Comparison of ENCODE assay signal across 9 cellular contexts in genomic region chr9:130343445-130343918, GRCh38.
DNase-seq lines count a peak whose midpoint lies in the region; ATAC-seq and TF ChIP-seq lines count a peak whose summit lies in the region.
"Had no signal": no experiment of that assay in that cellular context is flagged by ENCODE, and none has a peak within 500 bp of the region (broad histone marks: within the 10 kb centered on the region; RNA-seq: fewer than 3 reads in every experiment).

No MANE protein-coding gene starts in this region.

- H3K9me3 ChIP-seq in esophagus muscularis mucosa (no peaks in the 10 kb centered on the region), sigmoid colon (no peaks in the 10 kb centered on the region)

- H3K4me3 Mint-ChIP-seq in activated B cell treated with CpG ODN at 0.5 μM for 24 hours: no peak overlapping the region

- 44% methylated on average over 8 of the region's 12 CpGs for WGBS in esophagus muscularis mucosa
- WGBS in sigmoid colon, 2 donors: 27 to 35% methylated on average over 12 of the region's 12 CpGs

- POLR2A ChIA-PET in activated B cell treated with CpG ODN at 0.5 μM for 24 hours (lab: Charles Lee): no interaction called here

- H3K36me3 Mint-ChIP-seq in activated B cell treated with CpG ODN at 0.5 μM for 24 hours (ENCODE audit: low read depth): no peaks in the 10 kb centered on the region

- H3K4me3 ChIP-seq in esophagus muscularis mucosa: no peak overlapping the region
- no peak overlapping the region for H3K4me3 ChIP-seq in sigmoid colon
- H3K4me3 ChIP-seq: SK-N-MC had no signal

- DNase-seq in DMS79 treated with DMSO at 0.1 percent for 48 hours (lab: John Stamatoyannopoulos, UW): peak; percentile 10
- no peak for DNase-seq in DMS79 (lab: John Stamatoyannopoulos, UW)
- DNase-seq in activated B cell treated with CpG ODN at 0.5 μM for 24 hours: no peak
- no peak for DNase-seq in esophagus muscularis mucosa (ENCODE audit: extremely low spot score)
- DNase-seq in sigmoid colon: peak; percentile 75
- no peak for DNase-seq in MV-4-11 (lab: John Stamatoyannopoulos, UW)
- DNase-seq in SK-N-DZ (ENCODE audit: low spot score): no peak

- H3K27ac Mint-ChIP-seq in activated B cell treated with CpG ODN at 0.5 μM for 24 hours: no peak overlapping the region

- H3K27ac ChIP-seq in esophagus muscularis mucosa (replicated peaks in 1 of 4) (no peak overlapping the region), sigmoid colon (peak overlapping the region in 3 of 4 donors; percentile 26 to 70 (median 43))
- H3K27ac ChIP-seq: SK-N-MC had no signal

- TF ChIP-seq CTCF in activated B cell treated with CpG ODN at 0.5 μM for 24 hours (IDR thresholded peaks at IDR 0.05) (no peak), esophagus muscularis mucosa (IDR thresholded peaks at IDR 0.05) (peak; percentile 87 to 91 (median 89)), sigmoid colon (IDR thresholded peaks at IDR 0.05) (peak; percentile 75 to 89 (median 86))

- CTCF ChIA-PET in activated B cell treated with CpG ODN at 0.5 μM for 24 hours (lab: Charles Lee): no interaction called here

- peak; percentile 18 for ATAC-seq in activated B cell treated with CpG ODN at 0.5 μM for 24 hours (ENCODE audit: low read depth)
- no peak for ATAC-seq in HG02970 (IDR thresholded peaks at IDR 0.05; ENCODE audit: low FRiP score, unreplicated experiment)

- no peak for TF ChIP-seq EP300 in esophagus muscularis mucosa (IDR thresholded peaks at IDR 0.05)
- TF ChIP-seq EP300 in sigmoid colon (IDR thresholded peaks at IDR 0.05): no peak

- TF ChIP-seq POLR2A in esophagus muscularis mucosa (IDR thresholded peaks at IDR 0.05; ENCODE audit: low read depth) (no peak), sigmoid colon (IDR thresholded peaks at IDR 0.05) (no peak)

- peaks cover 0 to 12% (median 0%) of the 10 kb centered on the region in 4 donors for H3K36me3 ChIP-seq in esophagus muscularis mucosa
- H3K36me3 ChIP-seq in sigmoid colon: peaks cover 0 to 12% (median 0%) of the 10 kb centered on the region in 4 donors

- no peaks in the 10 kb centered on the region for H3K27me3 Mint-ChIP-seq in activated B cell treated with CpG ODN at 0.5 μM for 24 hours

- H3K4me1 ChIP-seq in esophagus muscularis mucosa (peaks cover 0 to 21% (median 15%) of the 10 kb centered on the region in 4 donors), sigmoid colon (peaks cover 0 to 23% (median 12%) of the 10 kb centered on the region in 4 donors)

- no peaks in the 10 kb centered on the region for H3K4me1 Mint-ChIP-seq in activated B cell treated with CpG ODN at 0.5 μM for 24 hours

- H3K27me3 ChIP-seq in esophagus muscularis mucosa (no peaks in the 10 kb centered on the region), sigmoid colon (no peaks in the 10 kb centered on the region)

- H3K9me3 Mint-ChIP-seq in activated B cell treated with CpG ODN at 0.5 μM for 24 hours: no peaks in the 10 kb centered on the region

- intact Hi-C loops in activated B cell treated with CpG ODN at 0.5 μM for 24 hours (cut with micrococcal nuclease): loop anchor here (1.0 to 5.0 kb wide), 3 partner anchors 101 to 606 kb away; no protein-coding TSS in a partner anchor
- intact Hi-C loops in esophagus muscularis mucosa (cut with DNase I): loop anchor here (2.0 to 5.0 kb wide), 3 partner anchors 81 to 237 kb away; no protein-coding TSS in a partner anchor
- intact Hi-C loops in sigmoid colon (cut with DNase I): loop anchor here (2.0 kb wide), 1 partner anchor 101 kb away; no protein-coding TSS in a partner anchor

Comparison
In these comparisons a context has a peak if more than half of its experiments do, and no peak if none do; other contexts are left out.
1. DNase-seq: peak in DMS79 treated with DMSO at 0.1 percent for 48 hours (single experiment) and sigmoid colon (single experiment); none in DMS79 (single experiment), activated B cell treated with CpG ODN at 0.5 μM for 24 hours (single experiment), esophagus muscularis mucosa (single experiment), MV-4-11 (single experiment) and SK-N-DZ (single experiment).
2. H3K27ac ChIP-seq: peak in sigmoid colon (3 of 4); none in esophagus muscularis mucosa (0 of 4).